In genomic region chr1:17225140-17225539, GRCh38 we compare ENCODE assay signal across 1 cellular context.
TF ChIP-seq lines count a peak whose summit lies in the region.

No MANE protein-coding gene starts in this region.

TF ChIP-seq in H1, 55 proteins besides CTCF, POLR2A, EP300 and RAD21:
- TF ChIP-seq TEAD4 (IDR thresholded peaks at IDR 0.05; ENCODE audit: low read depth, low read length) (no peak), POU5F1 (IDR thresholded peaks at IDR 0.05; ENCODE audit: low read depth, low read length) (no peak), CTBP2 (IDR thresholded peaks at IDR 0.05; ENCODE audit: borderline replicate concordance, insufficient read depth, insufficient read length, low read length) (no peak), SP2 (IDR thresholded peaks at IDR 0.05; ENCODE audit: low read length) (no peak), BACH1 (IDR thresholded peaks at IDR 0.05; ENCODE audit: low read length) (no peak), HDAC2 (IDR thresholded peaks at IDR 0.05; ENCODE audit: borderline replicate concordance in 1 of 2, low read depth in 2 of 2, low read length in 2 of 2) (no peak), NANOG (IDR thresholded peaks at IDR 0.05; ENCODE audit: insufficient read depth, low read depth, low read length, poor library complexity, severe bottlenecking) (no peak), CHD2 (IDR thresholded peaks at IDR 0.05; ENCODE audit: low read length) (no peak), SUZ12 (IDR thresholded peaks at IDR 0.05; ENCODE audit: low read length) (no peak), GABPA (IDR thresholded peaks at IDR 0.05; ENCODE audit: borderline replicate concordance, insufficient read depth, low read length) (no peak), HDAC6 (IDR thresholded peaks at IDR 0.05; ENCODE audit: low read depth, low read length) (no peak), ASH2L (IDR thresholded peaks at IDR 0.05; ENCODE audit: low read length) (no peak)
- TF ChIP-seq, protein P1, sequence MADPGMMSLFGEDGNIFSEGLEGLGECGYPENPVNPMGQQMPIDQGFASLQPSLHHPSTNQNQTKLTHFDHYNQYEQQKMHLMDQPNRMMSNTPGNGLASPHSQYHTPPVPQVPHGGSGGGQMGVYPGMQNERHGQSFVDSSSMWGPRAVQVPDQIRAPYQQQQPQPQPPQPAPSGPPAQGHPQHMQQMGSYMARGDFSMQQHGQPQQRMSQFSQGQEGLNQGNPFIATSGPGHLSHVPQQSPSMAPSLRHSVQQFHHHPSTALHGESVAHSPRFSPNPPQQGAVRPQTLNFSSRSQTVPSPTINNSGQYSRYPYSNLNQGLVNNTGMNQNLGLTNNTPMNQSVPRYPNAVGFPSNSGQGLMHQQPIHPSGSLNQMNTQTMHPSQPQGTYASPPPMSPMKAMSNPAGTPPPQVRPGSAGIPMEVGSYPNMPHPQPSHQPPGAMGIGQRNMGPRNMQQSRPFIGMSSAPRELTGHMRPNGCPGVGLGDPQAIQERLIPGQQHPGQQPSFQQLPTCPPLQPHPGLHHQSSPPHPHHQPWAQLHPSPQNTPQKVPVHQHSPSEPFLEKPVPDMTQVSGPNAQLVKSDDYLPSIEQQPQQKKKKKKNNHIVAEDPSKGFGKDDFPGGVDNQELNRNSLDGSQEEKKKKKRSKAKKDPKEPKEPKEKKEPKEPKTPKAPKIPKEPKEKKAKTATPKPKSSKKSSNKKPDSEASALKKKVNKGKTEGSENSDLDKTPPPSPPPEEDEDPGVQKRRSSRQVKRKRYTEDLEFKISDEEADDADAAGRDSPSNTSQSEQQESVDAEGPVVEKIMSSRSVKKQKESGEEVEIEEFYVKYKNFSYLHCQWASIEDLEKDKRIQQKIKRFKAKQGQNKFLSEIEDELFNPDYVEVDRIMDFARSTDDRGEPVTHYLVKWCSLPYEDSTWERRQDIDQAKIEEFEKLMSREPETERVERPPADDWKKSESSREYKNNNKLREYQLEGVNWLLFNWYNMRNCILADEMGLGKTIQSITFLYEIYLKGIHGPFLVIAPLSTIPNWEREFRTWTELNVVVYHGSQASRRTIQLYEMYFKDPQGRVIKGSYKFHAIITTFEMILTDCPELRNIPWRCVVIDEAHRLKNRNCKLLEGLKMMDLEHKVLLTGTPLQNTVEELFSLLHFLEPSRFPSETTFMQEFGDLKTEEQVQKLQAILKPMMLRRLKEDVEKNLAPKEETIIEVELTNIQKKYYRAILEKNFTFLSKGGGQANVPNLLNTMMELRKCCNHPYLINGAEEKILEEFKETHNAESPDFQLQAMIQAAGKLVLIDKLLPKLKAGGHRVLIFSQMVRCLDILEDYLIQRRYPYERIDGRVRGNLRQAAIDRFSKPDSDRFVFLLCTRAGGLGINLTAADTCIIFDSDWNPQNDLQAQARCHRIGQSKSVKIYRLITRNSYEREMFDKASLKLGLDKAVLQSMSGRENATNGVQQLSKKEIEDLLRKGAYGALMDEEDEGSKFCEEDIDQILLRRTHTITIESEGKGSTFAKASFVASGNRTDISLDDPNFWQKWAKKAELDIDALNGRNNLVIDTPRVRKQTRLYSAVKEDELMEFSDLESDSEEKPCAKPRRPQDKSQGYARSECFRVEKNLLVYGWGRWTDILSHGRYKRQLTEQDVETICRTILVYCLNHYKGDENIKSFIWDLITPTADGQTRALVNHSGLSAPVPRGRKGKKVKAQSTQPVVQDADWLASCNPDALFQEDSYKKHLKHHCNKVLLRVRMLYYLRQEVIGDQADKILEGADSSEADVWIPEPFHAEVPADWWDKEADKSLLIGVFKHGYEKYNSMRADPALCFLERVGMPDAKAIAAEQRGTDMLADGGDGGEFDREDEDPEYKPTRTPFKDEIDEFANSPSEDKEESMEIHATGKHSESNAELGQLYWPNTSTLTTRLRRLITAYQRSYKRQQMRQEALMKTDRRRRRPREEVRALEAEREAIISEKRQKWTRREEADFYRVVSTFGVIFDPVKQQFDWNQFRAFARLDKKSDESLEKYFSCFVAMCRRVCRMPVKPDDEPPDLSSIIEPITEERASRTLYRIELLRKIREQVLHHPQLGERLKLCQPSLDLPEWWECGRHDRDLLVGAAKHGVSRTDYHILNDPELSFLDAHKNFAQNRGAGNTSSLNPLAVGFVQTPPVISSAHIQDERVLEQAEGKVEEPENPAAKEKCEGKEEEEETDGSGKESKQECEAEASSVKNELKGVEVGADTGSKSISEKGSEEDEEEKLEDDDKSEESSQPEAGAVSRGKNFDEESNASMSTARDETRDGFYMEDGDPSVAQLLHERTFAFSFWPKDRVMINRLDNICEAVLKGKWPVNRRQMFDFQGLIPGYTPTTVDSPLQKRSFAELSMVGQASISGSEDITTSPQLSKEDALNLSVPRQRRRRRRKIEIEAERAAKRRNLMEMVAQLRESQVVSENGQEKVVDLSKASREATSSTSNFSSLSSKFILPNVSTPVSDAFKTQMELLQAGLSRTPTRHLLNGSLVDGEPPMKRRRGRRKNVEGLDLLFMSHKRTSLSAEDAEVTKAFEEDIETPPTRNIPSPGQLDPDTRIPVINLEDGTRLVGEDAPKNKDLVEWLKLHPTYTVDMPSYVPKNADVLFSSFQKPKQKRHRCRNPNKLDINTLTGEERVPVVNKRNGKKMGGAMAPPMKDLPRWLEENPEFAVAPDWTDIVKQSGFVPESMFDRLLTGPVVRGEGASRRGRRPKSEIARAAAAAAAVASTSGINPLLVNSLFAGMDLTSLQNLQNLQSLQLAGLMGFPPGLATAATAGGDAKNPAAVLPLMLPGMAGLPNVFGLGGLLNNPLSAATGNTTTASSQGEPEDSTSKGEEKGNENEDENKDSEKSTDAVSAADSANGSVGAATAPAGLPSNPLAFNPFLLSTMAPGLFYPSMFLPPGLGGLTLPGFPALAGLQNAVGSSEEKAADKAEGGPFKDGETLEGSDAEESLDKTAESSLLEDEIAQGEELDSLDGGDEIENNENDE (IDR thresholded peaks at IDR 0.05; ENCODE audit: insufficient replicate concordance, low read length) = no peak
